Comparison of ENCODE assay signal across 8 cellular contexts in the genomic region with DNA sequence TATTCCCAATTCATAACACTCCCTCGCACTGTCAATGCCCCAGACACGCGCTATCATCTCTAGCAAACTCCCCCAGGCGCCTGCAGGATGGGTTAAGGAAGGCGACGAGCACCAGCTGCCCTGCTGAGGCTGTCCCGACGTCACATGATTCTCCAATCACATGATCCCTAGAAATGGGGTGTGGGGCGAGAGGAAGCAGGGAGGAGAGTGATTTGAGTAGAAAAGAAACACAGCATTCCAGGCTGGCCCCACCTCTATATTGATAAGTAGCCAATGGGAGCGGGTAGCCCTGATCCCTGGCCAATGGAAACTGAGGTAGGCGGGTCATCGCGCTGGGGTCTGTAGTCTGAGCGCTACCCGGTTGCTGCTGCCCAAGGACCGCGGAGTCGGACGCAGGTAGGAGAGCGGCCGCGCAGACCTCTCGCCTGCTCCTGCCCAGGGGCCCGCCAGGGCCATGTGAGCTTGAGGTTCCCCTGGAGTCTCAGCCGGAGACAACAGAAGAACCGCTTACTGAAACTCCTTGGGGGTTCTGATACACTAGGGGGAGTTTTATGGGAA. TPM values are rescaled to one million over a fixed set of nuclear protein-coding genes. Genes with fewer than 3 reads are reported as not detected.
A peak's percentile ranks its signal among the peaks of the same experiment; 100 is the strongest.
DNase-seq lines count a peak whose midpoint lies in the region; ATAC-seq and TF ChIP-seq lines count a peak whose summit lies in the region.

A gene (plus strand): TSS at position 364 of the 558 bp plus-strand sequence. CDS start 3,863 bp downstream, outside the sequence.

- DNase-seq in CD4-positive, alpha-beta memory T cell: peak; percentile 81 to 87 (median 84)
- DNase-seq in activated CD8-positive, alpha-beta memory T cell treated with anti-CD3 and anti-CD28 coated beads, Interleukin-2, amount 50 U/mL, for 48 hours: peak; percentile 87
- peak; percentile 90 for DNase-seq in endothelial cell (ENCODE audit: low spot score)
- DNase-seq in mesothelial cell of epicardium (ENCODE audit: low spot score in 2 of 2, unreplicated experiment in 2 of 2): peak; percentile 83 to 91
- DNase-seq in stimulated activated CD8-positive, alpha-beta memory T cell treated with anti-CD3 and anti-CD28 coated beads, Interleukin-15, amount 100 ng/mL, for 48 hours (ENCODE audit: low read depth in 2 of 2): peak; percentile 78 to 82

- H3K27ac ChIP-seq in CD4-positive, alpha-beta memory T cell (ENCODE audit: low read depth, low read length): peak within 1 kb of the TSS; percentile 57
- H3K27ac ChIP-seq in HUES6 (ENCODE audit: low read depth, low read length): no peak within 1 kb of the TSS
- peak within 1 kb of the TSS; percentile 96 for H3K27ac ChIP-seq in OCI-LY3 (ENCODE audit: low read length)

- H3K4me2 ChIP-seq in OCI-LY3 (ENCODE audit: low read length): peak within 1 kb of the TSS; percentile 99

- TF ChIP-seq CTCF in OCI-LY3 (IDR thresholded peaks at IDR 0.05; ENCODE audit: low read depth, low read length): no peak
- no peak for TF ChIP-seq CTCF in endothelial cell (IDR thresholded peaks at IDR 0.05; ENCODE audit: unreplicated experiment)
- TF ChIP-seq CTCF in mesothelial cell of epicardium (IDR thresholded peaks at IDR 0.05; ENCODE audit: unreplicated experiment): no peak

- H3K9me3 Mint-ChIP-seq in CD4-positive, alpha-beta memory T cell: no peaks in the 10 kb centered on the region
- H3K9me3 Mint-ChIP-seq in endothelial cell (ENCODE audit: unreplicated experiment): no peaks in the 10 kb centered on the region
- no peaks in the 10 kb centered on the region for H3K9me3 Mint-ChIP-seq in mesothelial cell of epicardium

- peaks cover 10% of the 10 kb centered on the region for H3K4me1 ChIP-seq in CD4-positive, alpha-beta memory T cell (ENCODE audit: insufficient read depth, low read length)
- H3K4me1 ChIP-seq in HUES6 (ENCODE audit: control insufficient read depth, insufficient read depth, low read length): peaks cover 5% of the 10 kb centered on the region
- peaks cover 43% of the 10 kb centered on the region for H3K4me1 ChIP-seq in OCI-LY3 (ENCODE audit: low read length)

- H3K27ac Mint-ChIP-seq in CD4-positive, alpha-beta memory T cell: peak within 1 kb of the TSS; percentile 69 to 88 (median 82)
- peak within 1 kb of the TSS; percentile 96 for H3K27ac Mint-ChIP-seq in endothelial cell (ENCODE audit: unreplicated experiment)
- H3K27ac Mint-ChIP-seq in mesothelial cell of epicardium: peak within 1 kb of the TSS; percentile 96

- H3K79me2 ChIP-seq in OCI-LY3 (ENCODE audit: low read length): peaks cover 34% of the 10 kb centered on the region

- peak within 1 kb of the TSS; percentile 60 for H3K9ac ChIP-seq in HUES6 (ENCODE audit: low read length)
- H3K9ac ChIP-seq in OCI-LY3 (ENCODE audit: low read length): peak within 1 kb of the TSS; percentile 98

- H2AFZ ChIP-seq in OCI-LY3 (ENCODE audit: low read depth, low read length): no peak within 1 kb of the TSS

- POLR2A ChIA-PET in CD4-positive, alpha-beta memory T cell (lab: Charles Lee; ENCODE audit: partially characterized antibody): interaction anchor here (0.6 to 2.2 kb wide), 16 partner anchors 9 to 222 kb away, joined by 3 to 22 read pairs (median 6); a partner anchor contains a TSS

- H3K36me3 ChIP-seq in CD4-positive, alpha-beta memory T cell (ENCODE audit: insufficient read depth, low read length): no peaks in the 10 kb centered on the region
- H3K36me3 ChIP-seq in HUES6 (ENCODE audit: control insufficient read depth, insufficient read depth, low read length): no peaks in the 10 kb centered on the region
- peaks cover 17% of the 10 kb centered on the region for H3K36me3 ChIP-seq in OCI-LY3 (replicated peaks; ENCODE audit: low read depth, low read length)

- H3K27me3 ChIP-seq in CD4-positive, alpha-beta memory T cell (ENCODE audit: insufficient read depth, low read length): no peaks in the 10 kb centered on the region
- peaks cover 3% of the 10 kb centered on the region; the same call in 1 of the 2 replicates for H3K27me3 ChIP-seq in HUES6 (ENCODE audit: control insufficient read depth, insufficient read depth, low read length)
- no peaks in the 10 kb centered on the region for H3K27me3 ChIP-seq in OCI-LY3 (ENCODE audit: low read depth, low read length)

- peak within 1 kb of the TSS; percentile 90 to 97 (median 92) for H3K4me3 Mint-ChIP-seq in CD4-positive, alpha-beta memory T cell
- peak within 1 kb of the TSS; percentile 98 for H3K4me3 Mint-ChIP-seq in endothelial cell (ENCODE audit: unreplicated experiment)
- H3K4me3 Mint-ChIP-seq in mesothelial cell of epicardium: peak within 1 kb of the TSS; percentile 93

- peaks cover 0 to 6% of the 10 kb centered on the region in 2 donors for H3K27me3 Mint-ChIP-seq in CD4-positive, alpha-beta memory T cell
- peaks cover 10% of the 10 kb centered on the region for H3K27me3 Mint-ChIP-seq in endothelial cell (ENCODE audit: unreplicated experiment)
- no peaks in the 10 kb centered on the region for H3K27me3 Mint-ChIP-seq in mesothelial cell of epicardium (ENCODE audit: low read depth)

- no peaks in the 10 kb centered on the region for H3K9me3 ChIP-seq in CD4-positive, alpha-beta memory T cell (ENCODE audit: control insufficient read depth in 1 of 2, low read length in 2 of 2)
- H3K9me3 ChIP-seq in HUES6 (ENCODE audit: control insufficient read depth, insufficient read depth, low read depth, low read length) (no peaks in the 10 kb centered on the region), OCI-LY3 (ENCODE audit: insufficient read depth, low read length) (no peaks in the 10 kb centered on the region)

- intact Hi-C loops in CD4-positive, alpha-beta memory T cell (cut with micrococcal nuclease): loop anchor here (2.0 kb wide), 1 partner anchor 14 kb away; no protein-coding TSS in a partner anchor

- peak within 1 kb of the TSS; percentile 90 to 97 for H3K4me3 ChIP-seq in CD4-positive, alpha-beta memory T cell (ENCODE audit: low read length in 2 of 2)
- H3K4me3 ChIP-seq in HUES6 (ENCODE audit: low read depth, low read length) (peak within 1 kb of the TSS; percentile 78), OCI-LY3 (ENCODE audit: low read length) (peak within 1 kb of the TSS; percentile 94)

- no peaks in the 10 kb centered on the region for H4K20me1 ChIP-seq in OCI-LY3 (ENCODE audit: insufficient read depth, low read length)

- peaks cover 10 to 31% (median 19%) of the 10 kb centered on the region in 4 donors for H3K4me1 Mint-ChIP-seq in CD4-positive, alpha-beta memory T cell
- peaks cover 13% of the 10 kb centered on the region for H3K4me1 Mint-ChIP-seq in endothelial cell (ENCODE audit: unreplicated experiment)
- H3K4me1 Mint-ChIP-seq in mesothelial cell of epicardium: peaks cover 12% of the 10 kb centered on the region

- CTCF ChIA-PET in CD4-positive, alpha-beta memory T cell (lab: Charles Lee; ENCODE audit: partially characterized antibody): interaction anchor here (0.7 to 3.6 kb wide), 21 partner anchors 9 to 204 kb away, joined by 3 to 41 read pairs (median 6); a partner anchor contains a TSS

- ATAC-seq in GM19463 (IDR thresholded peaks at IDR 0.05; ENCODE audit: unreplicated experiment): peak; percentile 71

- peaks cover 0 to 10% of the 10 kb centered on the region in 2 donors for H3K36me3 Mint-ChIP-seq in CD4-positive, alpha-beta memory T cell
- H3K36me3 Mint-ChIP-seq in endothelial cell (ENCODE audit: low read depth, unreplicated experiment): peaks cover 4% of the 10 kb centered on the region
- peaks cover 3% of the 10 kb centered on the region for H3K36me3 Mint-ChIP-seq in mesothelial cell of epicardium

RNA-seq across cellular contexts. Expression of the gene that starts here (rescaled TPM):
- 10 to 100 TPM; 49.5 to 50.0 TPM for total RNA-seq in CD4-positive, alpha-beta memory T cell
- 10 to 100 TPM; 45.9 to 69.2 TPM for polyA plus RNA-seq in CD4-positive, alpha-beta memory T cell
- total RNA-seq in endothelial cell (ENCODE audit: unreplicated experiment) (904 TPM), mesothelial cell of epicardium (128 to 144 TPM (median 137 TPM) in 3 replicates)
